ENCODE assay signal across 1 cellular context in genomic region chr18:10142496-10143160, GRCh38.
TF ChIP-seq lines count a peak whose summit lies in the region.

No MANE protein-coding gene starts in this region.

TF ChIP-seq in GM23338, 12 proteins besides CTCF, POLR2A, EP300 and RAD21 (continued from another document):
- no peak for TF ChIP-seq ZNF462 (CRISPR knock-in tag; IDR thresholded peaks at IDR 0.05)
